In the genomic region with DNA sequence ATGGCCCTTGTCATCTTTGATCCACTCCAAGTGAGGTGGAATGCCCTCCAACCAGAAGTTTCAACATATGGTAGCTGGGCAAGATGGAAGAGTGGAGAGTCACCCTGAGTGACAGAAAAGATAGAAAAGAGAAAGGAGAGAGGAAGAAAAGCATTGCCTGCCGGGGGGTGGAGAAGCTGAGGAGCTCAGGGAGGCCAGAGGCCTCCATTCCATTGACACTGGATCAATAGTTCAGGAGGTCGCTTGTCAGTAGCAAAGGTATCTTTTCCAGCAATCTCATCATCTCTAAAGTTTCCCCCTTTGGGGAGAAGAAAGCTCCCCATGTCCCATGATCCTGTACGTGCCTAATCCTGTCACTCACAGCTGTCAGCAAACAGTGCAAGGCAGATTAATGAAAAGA, we compare ENCODE assay signal across 1 cellular context.
TF ChIP-seq lines count a peak whose summit lies in the region.

No MANE protein-coding gene starts in this region.

TF ChIP-seq in HepG2, 621 proteins besides CTCF, POLR2A, EP300 and RAD21:
- TF ChIP-seq ZNF10 (CRISPR knock-in tag; IDR thresholded peaks at IDR 0.05; ENCODE audit: borderline replicate concordance, low read depth) (no peak), ONECUT2 (CRISPR knock-in tag; IDR thresholded peaks at IDR 0.05) (peak; percentile 85), NR2F2 (IDR thresholded peaks at IDR 0.05; ENCODE audit: borderline replicate concordance, low read depth) (peak; percentile 43; the same call in 1 of the 2 replicates), NR2F6 (IDR thresholded peaks at IDR 0.05) (peak; percentile 72), NR2F6 (CRISPR knock-in tag; IDR thresholded peaks at IDR 0.05) (0 out of 2 replicates have a peak, but pooled peaks have one; percentile 48), HNF4A (CRISPR knock-in tag; IDR thresholded peaks at IDR 0.05) (peak; percentile 46), GABPB1 (CRISPR knock-in tag; IDR thresholded peaks at IDR 0.05) (no peak), KDM2A (CRISPR knock-in tag; IDR thresholded peaks at IDR 0.05; ENCODE audit: borderline replicate concordance, low read depth) (no peak), ZNF317 (CRISPR knock-in tag; IDR thresholded peaks at IDR 0.05) (peak; percentile 40; the same call in 1 of the 2 replicates), HOXA3 (CRISPR knock-in tag; IDR thresholded peaks at IDR 0.05) (0 out of 2 replicates have a peak, but pooled peaks have one; percentile 26), AKAP8 (CRISPR knock-in tag; IDR thresholded peaks at IDR 0.05) (no peak), NR2F1 (CRISPR knock-in tag; IDR thresholded peaks at IDR 0.05) (peak in 1 of 2 experiments; percentile 47; a peak in 2 of 4 replicates), ZNF724P (CRISPR knock-in tag; IDR thresholded peaks at IDR 0.05; ENCODE audit: borderline replicate concordance) (no peak), HNF4G (IDR thresholded peaks at IDR 0.05; ENCODE audit: borderline replicate concordance, low read depth, low read length) (peak; percentile 49; the same call in 1 of the 2 replicates), HNF4G (CRISPR knock-in tag; IDR thresholded peaks at IDR 0.05; ENCODE audit: borderline replicate concordance, low read depth) (no peak)
- TF ChIP-seq, protein P1, sequence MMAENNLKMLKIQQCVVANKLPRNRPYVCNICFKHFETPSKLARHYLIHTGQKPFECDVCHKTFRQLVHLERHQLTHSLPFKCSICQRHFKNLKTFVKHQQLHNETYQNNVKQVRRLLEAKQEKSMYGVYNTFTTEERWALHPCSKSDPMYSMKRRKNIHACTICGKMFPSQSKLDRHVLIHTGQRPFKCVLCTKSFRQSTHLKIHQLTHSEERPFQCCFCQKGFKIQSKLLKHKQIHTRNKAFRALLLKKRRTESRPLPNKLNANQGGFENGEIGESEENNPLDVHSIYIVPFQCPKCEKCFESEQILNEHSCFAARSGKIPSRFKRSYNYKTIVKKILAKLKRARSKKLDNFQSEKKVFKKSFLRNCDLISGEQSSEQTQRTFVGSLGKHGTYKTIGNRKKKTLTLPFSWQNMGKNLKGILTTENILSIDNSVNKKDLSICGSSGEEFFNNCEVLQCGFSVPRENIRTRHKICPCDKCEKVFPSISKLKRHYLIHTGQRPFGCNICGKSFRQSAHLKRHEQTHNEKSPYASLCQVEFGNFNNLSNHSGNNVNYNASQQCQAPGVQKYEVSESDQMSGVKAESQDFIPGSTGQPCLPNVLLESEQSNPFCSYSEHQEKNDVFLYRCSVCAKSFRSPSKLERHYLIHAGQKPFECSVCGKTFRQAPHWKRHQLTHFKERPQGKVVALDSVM (CRISPR knock-in tag; IDR thresholded peaks at IDR 0.05): peak; percentile 88
- TF ChIP-seq, protein P2, sequence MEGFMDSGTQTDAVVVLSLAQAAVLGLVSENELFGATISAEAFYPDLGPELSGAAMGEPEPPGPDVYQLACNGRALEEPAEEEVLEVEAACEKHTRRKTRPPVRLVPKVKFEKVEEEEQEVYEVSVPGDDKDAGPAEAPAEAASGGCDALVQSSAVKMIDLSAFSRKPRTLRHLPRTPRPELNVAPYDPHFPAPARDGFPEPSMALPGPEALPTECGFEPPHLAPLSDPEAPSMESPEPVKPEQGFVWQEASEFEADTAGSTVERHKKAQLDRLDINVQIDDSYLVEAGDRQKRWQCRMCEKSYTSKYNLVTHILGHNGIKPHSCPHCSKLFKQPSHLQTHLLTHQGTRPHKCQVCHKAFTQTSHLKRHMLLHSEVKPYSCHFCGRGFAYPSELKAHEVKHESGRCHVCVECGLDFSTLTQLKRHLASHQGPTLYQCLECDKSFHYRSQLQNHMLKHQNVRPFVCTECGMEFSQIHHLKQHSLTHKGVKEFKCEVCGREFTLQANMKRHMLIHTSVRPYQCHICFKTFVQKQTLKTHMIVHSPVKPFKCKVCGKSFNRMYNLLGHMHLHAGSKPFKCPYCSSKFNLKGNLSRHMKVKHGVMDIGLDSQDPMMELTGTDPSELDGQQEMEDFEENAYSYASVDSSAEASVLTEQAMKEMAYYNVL (CRISPR knock-in tag; IDR thresholded peaks at IDR 0.05; ENCODE audit: borderline replicate concordance): peak; percentile 69; the same call in 1 of the 2 replicates
- TF ChIP-seq, protein P3, sequence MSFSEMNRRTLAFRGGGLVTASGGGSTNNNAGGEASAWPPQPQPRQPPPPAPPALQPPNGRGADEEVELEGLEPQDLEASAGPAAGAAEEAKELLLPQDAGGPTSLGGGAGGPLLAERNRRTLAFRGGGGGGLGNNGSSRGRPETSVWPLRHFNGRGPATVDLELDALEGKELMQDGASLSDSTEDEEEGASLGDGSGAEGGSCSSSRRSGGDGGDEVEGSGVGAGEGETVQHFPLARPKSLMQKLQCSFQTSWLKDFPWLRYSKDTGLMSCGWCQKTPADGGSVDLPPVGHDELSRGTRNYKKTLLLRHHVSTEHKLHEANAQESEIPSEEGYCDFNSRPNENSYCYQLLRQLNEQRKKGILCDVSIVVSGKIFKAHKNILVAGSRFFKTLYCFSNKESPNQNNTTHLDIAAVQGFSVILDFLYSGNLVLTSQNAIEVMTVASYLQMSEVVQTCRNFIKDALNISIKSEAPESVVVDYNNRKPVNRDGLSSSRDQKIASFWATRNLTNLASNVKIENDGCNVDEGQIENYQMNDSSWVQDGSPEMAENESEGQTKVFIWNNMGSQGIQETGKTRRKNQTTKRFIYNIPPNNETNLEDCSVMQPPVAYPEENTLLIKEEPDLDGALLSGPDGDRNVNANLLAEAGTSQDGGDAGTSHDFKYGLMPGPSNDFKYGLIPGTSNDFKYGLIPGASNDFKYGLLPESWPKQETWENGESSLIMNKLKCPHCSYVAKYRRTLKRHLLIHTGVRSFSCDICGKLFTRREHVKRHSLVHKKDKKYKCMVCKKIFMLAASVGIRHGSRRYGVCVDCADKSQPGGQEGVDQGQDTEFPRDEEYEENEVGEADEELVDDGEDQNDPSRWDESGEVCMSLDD (CRISPR knock-in tag; IDR thresholded peaks at IDR 0.05; ENCODE audit: borderline replicate concordance): 0 out of 2 replicates have a peak, but pooled peaks have one; percentile 23
